ENCODE assay signal across 21 cellular contexts in the genomic region with DNA sequence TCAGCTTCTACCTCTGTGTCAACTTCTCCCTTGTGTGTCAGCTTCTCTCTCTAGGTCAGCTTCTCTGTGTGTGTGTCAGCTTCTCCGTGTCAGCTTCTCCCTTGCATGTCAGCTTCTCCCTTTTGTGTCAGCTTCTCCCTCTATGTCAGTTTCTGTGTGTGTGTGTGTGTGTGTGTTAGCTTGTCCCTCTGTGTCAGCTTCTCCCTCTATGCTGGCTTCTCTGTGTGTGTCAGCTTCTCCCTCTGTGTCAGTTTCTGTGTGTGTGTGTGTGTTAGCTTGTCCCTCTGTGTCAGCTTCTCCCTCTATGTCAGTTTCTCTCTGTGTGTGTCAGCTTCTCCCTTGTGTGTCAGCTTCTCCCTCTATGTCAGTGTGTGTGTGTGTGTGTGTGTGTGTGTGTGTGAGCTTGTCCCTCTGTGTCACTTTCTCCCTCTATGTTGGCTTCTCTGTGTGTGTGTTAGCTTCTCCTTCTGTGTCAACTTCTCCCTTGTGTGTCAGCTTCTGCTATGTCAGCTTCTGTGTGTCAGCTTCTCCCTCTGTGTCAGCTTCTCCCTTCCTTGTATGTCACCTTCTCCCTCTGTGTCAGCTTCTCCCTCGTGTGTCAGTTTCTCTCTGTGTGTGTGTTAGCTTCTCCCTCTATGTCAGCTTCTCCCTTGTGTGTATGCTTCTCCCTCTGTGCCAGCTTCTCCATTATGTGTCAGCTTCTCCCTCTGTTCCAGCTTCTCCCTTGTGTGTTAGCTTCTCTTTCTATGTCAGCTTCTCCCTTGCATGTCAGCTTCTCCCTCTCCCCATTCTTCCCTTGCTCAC. TPM values are rescaled to one million over a fixed set of nuclear protein-coding genes. Genes with fewer than 3 reads are reported as not detected.
A peak's percentile ranks its signal among the peaks of the same experiment; 100 is the strongest.
DNase-seq lines count a peak whose midpoint lies in the region; ATAC-seq and TF ChIP-seq lines count a peak whose summit lies in the region.
"Had no signal": no experiment of that assay in that cellular context is flagged by ENCODE, and none has a peak within 500 bp of the region (broad histone marks: within the 10 kb centered on the region; RNA-seq: fewer than 3 reads in every experiment).

No MANE protein-coding gene starts in this region.

- peaks cover 8 to 20% (median 14%) of the 10 kb centered on the region in 4 donors for H3K4me1 Mint-ChIP-seq in CD4-positive, alpha-beta memory T cell
- H3K4me1 Mint-ChIP-seq in T-helper 17 cell (peaks cover 12% of the 10 kb centered on the region), endodermal cell (peaks cover 17% of the 10 kb centered on the region)

- H3K4me3 ChIP-seq in CD4-positive, alpha-beta memory T cell (ENCODE audit: low read length in 2 of 2), result no peak overlapping the region
- H3K4me3 ChIP-seq in gastroesophageal sphincter (no peak overlapping the region), sigmoid colon (peak overlapping the region in 1 of 4 donors; percentile 13), endodermal cell (ENCODE audit: low read length) (no peak overlapping the region)
- H3K4me3 ChIP-seq: A549, Peyer's patch had no signal

- H3K4me1 ChIP-seq in CD4-positive, alpha-beta memory T cell (ENCODE audit: insufficient read depth, low read length), result peaks cover 5% of the 10 kb centered on the region
- H3K4me1 ChIP-seq in gastroesophageal sphincter, result peaks cover 0 to 39% (median 5%) of the 10 kb centered on the region in 3 donors
- H3K4me1 ChIP-seq in sigmoid colon, result peaks cover 0 to 77% (median 42%) of the 10 kb centered on the region in 4 donors
- H3K4me1 ChIP-seq in endodermal cell (ENCODE audit: control insufficient read depth, insufficient read depth, low read length), result peaks cover 14% of the 10 kb centered on the region

- no peak overlapping the region for H3K27ac ChIP-seq in CD4-positive, alpha-beta memory T cell (ENCODE audit: low read depth, low read length)
- peak overlapping the region in 3 of 4 donors; percentile 77 to 83 (median 80) for H3K27ac ChIP-seq in gastroesophageal sphincter
- peak overlapping the region; percentile 73 to 99 (median 78) for H3K27ac ChIP-seq in sigmoid colon
- H3K27ac ChIP-seq in endodermal cell (ENCODE audit: low read depth, low read length), result no peak overlapping the region
- H3K27ac ChIP-seq: A549 had no signal

- H3K36me3 ChIP-seq in CD4-positive, alpha-beta memory T cell (ENCODE audit: insufficient read depth, low read length), result no peaks in the 10 kb centered on the region
- no peaks in the 10 kb centered on the region for H3K36me3 ChIP-seq in gastroesophageal sphincter
- no peaks in the 10 kb centered on the region for H3K36me3 ChIP-seq in sigmoid colon
- no peaks in the 10 kb centered on the region for H3K36me3 ChIP-seq in endodermal cell (ENCODE audit: control insufficient read depth, insufficient read depth, low read length)
- H3K36me3 ChIP-seq: Peyer's patch had no signal

- peak overlapping the region in 5 of 7 donors; percentile 2 to 75 (median 54) for H3K27ac Mint-ChIP-seq in CD4-positive, alpha-beta memory T cell
- H3K27ac Mint-ChIP-seq in T-helper 17 cell (peak overlapping the region; percentile 14), endodermal cell (no peak overlapping the region)

- H3K27me3 ChIP-seq in CD4-positive, alpha-beta memory T cell (ENCODE audit: insufficient read depth, low read length), result no peaks in the 10 kb centered on the region
- no peaks in the 10 kb centered on the region for H3K27me3 ChIP-seq in gastroesophageal sphincter
- no peaks in the 10 kb centered on the region for H3K27me3 ChIP-seq in sigmoid colon
- peaks cover 18% of the 10 kb centered on the region for H3K27me3 ChIP-seq in endodermal cell (ENCODE audit: control insufficient read depth, insufficient read depth, low read length, poor library complexity, severe bottlenecking)
- H3K27me3 ChIP-seq: Peyer's patch had no signal

- 94 to 100% methylated on average over 1 to 2 of the region's 2 CpGs for WGBS in gastroesophageal sphincter (ENCODE audit: low coverage in 1 of 2), 2 donors
- WGBS in sigmoid colon, 2 donors, result 94 to 97% methylated on average over 2 of the region's 2 CpGs
- 92 to 97% methylated on average over 1 to 2 of the region's 2 CpGs for WGBS in endodermal cell (ENCODE audit: insufficient coverage in 1 of 2, insufficient read length in 1 of 2), 2 experiments

- H3K27me3 Mint-ChIP-seq in CD4-positive, alpha-beta memory T cell, result no peaks in the 10 kb centered on the region
- H3K27me3 Mint-ChIP-seq in T-helper 17 cell (no peaks in the 10 kb centered on the region), endodermal cell (ENCODE audit: insufficient read depth) (peaks cover 43% of the 10 kb centered on the region)

- intact Hi-C loops in CD4-positive, alpha-beta memory T cell (cut with micrococcal nuclease), result no loop called here
- intact Hi-C loops in sigmoid colon (cut with DNase I), result loop anchor here (10.0 kb wide), 1 partner anchor 975 kb away; no protein-coding TSS in a partner anchor

- no peak for DNase-seq in CD4-positive, alpha-beta memory T cell
- DNase-seq in T-helper 17 cell (no peak), sigmoid colon (no peak), endodermal cell (no peak), NCI-H1694 (lab: John Stamatoyannopoulos, UW) (no peak), nucleus accumbens (lab: John Stamatoyannopoulos, UW) (no peak)
- DNase-seq: DMS79, H7, IMR-90, Karpas-422, NCI-H1048, NCI-H1436, NCI-H2029 treated with DMSO at 0.1 percent for 48 hours, NCI-H2171, NCI-H446 treated with DMSO at 0.1 percent for 48 hours, Peyer's patch had no signal

- TF ChIP-seq POLR2A in gastroesophageal sphincter (IDR thresholded peaks at IDR 0.05) (no peak), sigmoid colon (IDR thresholded peaks at IDR 0.05) (no peak)

- no peaks in the 10 kb centered on the region for H3K36me3 Mint-ChIP-seq in CD4-positive, alpha-beta memory T cell
- H3K36me3 Mint-ChIP-seq in T-helper 17 cell (ENCODE audit: low read depth) (no peaks in the 10 kb centered on the region), endodermal cell (ENCODE audit: low read depth) (no peaks in the 10 kb centered on the region)

- CTCF ChIA-PET in CD4-positive, alpha-beta memory T cell (lab: Charles Lee; ENCODE audit: partially characterized antibody), result interaction anchor here (0.9 to 6.3 kb wide), 5 partner anchors 14 to 33 kb away, joined by 3 to 58 read pairs (median 5); no protein-coding TSS in a partner anchor

- H3K9ac ChIP-seq in endodermal cell (ENCODE audit: extremely low read depth, low read length, poor library complexity, severe bottlenecking), result no peak overlapping the region

- ATAC-seq in T-helper 17 cell, result no peak
- no peak for ATAC-seq in gastroesophageal sphincter
- ATAC-seq: A549 had no signal

- POLR2A ChIA-PET in CD4-positive, alpha-beta memory T cell (lab: Charles Lee; ENCODE audit: partially characterized antibody), result no interaction called here

- no peaks in the 10 kb centered on the region for H3K9me3 ChIP-seq in CD4-positive, alpha-beta memory T cell (ENCODE audit: control insufficient read depth in 1 of 2, low read length in 2 of 2)
- no peaks in the 10 kb centered on the region for H3K9me3 ChIP-seq in T-helper 17 cell (ENCODE audit: control insufficient read depth, low read length, poor library complexity, severe bottlenecking)
- no peaks in the 10 kb centered on the region for H3K9me3 ChIP-seq in gastroesophageal sphincter
- no peaks in the 10 kb centered on the region for H3K9me3 ChIP-seq in sigmoid colon
- H3K9me3 ChIP-seq in endodermal cell (ENCODE audit: control insufficient read depth, low read length), result peaks cover 7% of the 10 kb centered on the region
- H3K9me3 ChIP-seq: A549, Peyer's patch had no signal

- TF ChIP-seq EP300 in gastroesophageal sphincter (IDR thresholded peaks at IDR 0.05), result no peak
- no peak for TF ChIP-seq EP300 in sigmoid colon (IDR thresholded peaks at IDR 0.05)

- TF ChIP-seq CTCF in gastroesophageal sphincter (IDR thresholded peaks at IDR 0.05) (no peak), sigmoid colon (IDR thresholded peaks at IDR 0.05) (no peak), endodermal cell (conservative IDR thresholded peaks at IDR 0.05) (no peak)

- H3K4me3 Mint-ChIP-seq in CD4-positive, alpha-beta memory T cell, result no peak overlapping the region
- H3K4me3 Mint-ChIP-seq in T-helper 17 cell (no peak overlapping the region), endodermal cell (no peak overlapping the region)

- no peaks in the 10 kb centered on the region for H3K9me3 Mint-ChIP-seq in CD4-positive, alpha-beta memory T cell
- H3K9me3 Mint-ChIP-seq in endodermal cell, result peaks cover 8% of the 10 kb centered on the region

RNA-seq across cellular contexts. Expression of a gene that starts 6.3 kb away (rescaled TPM):
- total RNA-seq in CD4-positive, alpha-beta memory T cell, result under 1 TPM; 0.06 to 0.08 TPM
- under 1 TPM; 0.69 to 0.78 TPM for polyA plus RNA-seq in CD4-positive, alpha-beta memory T cell
- total RNA-seq in T-helper 17 cell, result 1 to 10 TPM in 1 of 2 donors, under 1 TPM in 1; 0.81 to 1.0 TPM
- total RNA-seq in gastroesophageal sphincter, result 10 to 100 TPM in 3 of 4 donors, 1 to 10 TPM in 1; 9.2 to 27.9 (median 18.8) TPM
- 10 to 100 TPM; 14.6 to 25.0 (median 23.1) TPM for total RNA-seq in sigmoid colon
- polyA plus RNA-seq in sigmoid colon, result 1 to 10 TPM; 2.9 to 7.8 (median 3.7) TPM
- total RNA-seq in endodermal cell, result 1 to 10 TPM; 1.7 to 2.6 TPM
- 1.1 TPM for polyA plus RNA-seq in endodermal cell (2013, experiment 1 of 2)
- 1.0 TPM for polyA plus RNA-seq in endodermal cell (2013, experiment 2 of 2)
- total RNA-seq: IMR-90, MCF 10A had no signal
- polyA plus RNA-seq: A549, IMR-90 had no signal

RNA-seq across cellular contexts. Expression of a gene that starts 6.7 kb away (rescaled TPM):
- not detected for total RNA-seq in CD4-positive, alpha-beta memory T cell
- polyA plus RNA-seq in CD4-positive, alpha-beta memory T cell, result not detected
- total RNA-seq in T-helper 17 cell, result under 1 TPM in 1 of 2 donors, not detected in 1; 0.25 TPM
- total RNA-seq in gastroesophageal sphincter, result under 1 TPM in 2 of 4 donors, not detected in 2; 0.31 to 0.81 TPM
- 1 to 10 TPM in 3 of 4 donors, under 1 TPM in 1; 0.82 to 5.5 (median 1.5) TPM for total RNA-seq in sigmoid colon
- under 1 TPM in 1 of 3 donors, not detected in 2; 0.09 TPM for polyA plus RNA-seq in sigmoid colon
- total RNA-seq in endodermal cell, result not detected
- polyA plus RNA-seq in endodermal cell (2013, experiment 1 of 2), result not detected
- polyA plus RNA-seq in endodermal cell (2013, experiment 2 of 2), result not detected
- total RNA-seq: H7, IMR-90, MCF 10A, Right ventricle myocardium inferior, SK-MEL-5 had no signal
- polyA plus RNA-seq: A549, IMR-90 had no signal

RNA-seq across cellular contexts. Expression of a gene that starts 40.4 kb away (rescaled TPM):
- not detected for total RNA-seq in CD4-positive, alpha-beta memory T cell
- not detected for polyA plus RNA-seq in CD4-positive, alpha-beta memory T cell
- not detected for total RNA-seq in T-helper 17 cell
- total RNA-seq in gastroesophageal sphincter, result not detected
- total RNA-seq in sigmoid colon, result not detected
- polyA plus RNA-seq in sigmoid colon, result under 1 TPM in 2 of 3 donors, not detected in 1; 0.60 to 0.80 TPM
- not detected for total RNA-seq in endodermal cell
- not detected for polyA plus RNA-seq in endodermal cell (2013, experiment 1 of 2)
- polyA plus RNA-seq in endodermal cell (2013, experiment 2 of 2), result not detected
- total RNA-seq: H7, IMR-90, MCF 10A, Right ventricle myocardium inferior, SK-MEL-5 had no signal
- polyA plus RNA-seq: A549, IMR-90 had no signal

Comparison
In these comparisons a context has a peak if more than half of its experiments do, and no peak if none do; other contexts are left out.
1. H3K27ac ChIP-seq: peak in gastroesophageal sphincter (3 of 4) and sigmoid colon (4 of 4); none in CD4-positive, alpha-beta memory T cell (single experiment) and endodermal cell (single experiment).